In the genomic region with DNA sequence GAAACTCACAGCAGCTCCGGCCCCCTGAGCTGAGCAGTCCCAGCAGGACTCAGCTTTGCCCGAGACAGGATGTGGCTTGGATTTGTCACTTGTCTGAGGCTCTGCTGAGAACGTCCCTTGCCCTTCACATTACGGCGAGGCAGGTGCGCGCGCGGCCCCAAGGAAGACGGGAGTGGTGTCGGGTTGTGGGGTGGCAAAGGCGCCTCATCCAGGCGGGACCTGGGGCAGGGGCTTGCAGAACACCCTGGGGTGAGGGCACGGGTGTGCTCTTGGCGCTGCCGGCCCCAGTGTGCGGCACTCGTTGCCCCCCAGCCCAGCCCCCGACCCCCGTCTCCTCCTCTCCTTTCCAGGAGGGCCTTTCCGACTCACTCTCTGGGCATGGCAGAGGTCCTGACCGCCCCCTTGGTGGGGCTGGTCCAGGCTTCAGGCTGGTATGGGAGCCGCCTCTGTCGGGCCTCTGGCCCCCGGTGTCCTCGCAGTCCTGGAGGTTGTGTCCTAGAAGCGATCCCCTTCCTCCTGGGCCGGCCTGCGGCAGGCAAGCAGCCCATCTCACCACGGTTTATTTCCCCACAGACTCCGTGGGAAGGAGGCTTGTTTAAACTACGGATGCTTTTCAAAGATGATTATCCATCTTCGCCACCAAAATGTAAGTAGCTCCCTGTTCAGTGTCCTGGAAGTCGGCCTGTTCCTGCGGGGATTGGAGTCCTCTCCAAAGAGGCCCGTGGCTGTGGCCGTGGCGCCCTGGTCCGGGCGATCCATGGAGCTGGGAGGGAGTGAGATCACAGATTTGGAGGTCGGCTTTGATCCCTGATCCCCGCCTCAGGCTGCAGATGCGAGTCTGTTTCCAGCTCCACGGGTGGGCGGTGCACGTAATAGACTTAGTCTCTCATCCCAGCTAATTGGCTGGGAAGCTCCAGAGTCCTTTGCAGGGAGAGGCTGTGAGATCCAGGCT, we compare ENCODE assay signal across 19 cellular contexts. TPM values are rescaled to one million over a fixed set of nuclear protein-coding genes. Genes with fewer than 3 reads are reported as not detected.
DNase-seq lines count a peak whose midpoint lies in the region; ATAC-seq, FAIRE-seq and TF ChIP-seq lines count a peak whose summit lies in the region.
"Had no signal": no experiment of that assay in that cellular context is flagged by ENCODE, and none has a peak within 500 bp of the region (broad histone marks: within the 10 kb centered on the region; RNA-seq: fewer than 3 reads in every experiment).

No MANE protein-coding gene starts in this region.

- H3K4me1 Mint-ChIP-seq in activated CD4-positive, alpha-beta memory T cell treated with anti-CD3 and anti-CD28 coated beads, Interleukin-2, amount 10 ng/mL, durations not matched to agents 7 days and 5 days: peaks cover 27% of the 10 kb centered on the region

- POLR2A ChIA-PET in GM12878 (lab: Charles Lee): no interaction called here
- POLR2A ChIA-PET in activated CD4-positive, alpha-beta memory T cell treated with anti-CD3 and anti-CD28 coated beads, Interleukin-2, amount 10 ng/mL, durations not matched to agents 7 days and 5 days (lab: Charles Lee): no interaction called here

- H2AFZ ChIP-seq in GM12878 (ENCODE audit: control insufficient read depth, low read depth, low read length): no peak overlapping the region
- H2AFZ ChIP-seq in osteoblast (ENCODE audit: low read length): no peak overlapping the region
- H2AFZ ChIP-seq: GM23248 had no signal

- TF ChIP-seq RAD21 in GM12878 (IDR thresholded peaks at IDR 0.05; ENCODE audit: insufficient read depth, low read depth, low read length): no peak

- H3K27ac ChIP-seq in GM12878 (ENCODE audit: control insufficient read depth, insufficient read depth) (no peak overlapping the region), osteoblast (ENCODE audit: low read depth, low read length) (no peak overlapping the region)
- H3K27ac ChIP-seq: GM23248 had no signal

- TF ChIP-seq POLR2A in GM12878 (IDR thresholded peaks at IDR 0.05; ENCODE audit: low read depth, low read length): no peak

- peaks cover 70% of the 10 kb centered on the region for H3K36me3 Mint-ChIP-seq in activated CD4-positive, alpha-beta memory T cell treated with anti-CD3 and anti-CD28 coated beads, Interleukin-2, amount 10 ng/mL, durations not matched to agents 7 days and 5 days (ENCODE audit: low read depth)

- H3K4me3 Mint-ChIP-seq in activated CD4-positive, alpha-beta memory T cell treated with anti-CD3 and anti-CD28 coated beads, Interleukin-2, amount 10 ng/mL, durations not matched to agents 7 days and 5 days: no peak overlapping the region
- H3K4me3 Mint-ChIP-seq: CD14-positive monocyte; CD8-positive, alpha-beta T cell had no signal

- no peak overlapping the region for H3K27ac Mint-ChIP-seq in activated CD4-positive, alpha-beta memory T cell treated with anti-CD3 and anti-CD28 coated beads, Interleukin-2, amount 10 ng/mL, durations not matched to agents 7 days and 5 days
- H3K27ac Mint-ChIP-seq: CD8-positive, alpha-beta T cell had no signal

- H3K9ac ChIP-seq in GM12878 (ENCODE audit: control insufficient read depth, insufficient read depth, low read length): no peak overlapping the region
- H3K9ac ChIP-seq: GM23248 had no signal

- H3K9me3 Mint-ChIP-seq in activated CD4-positive, alpha-beta memory T cell treated with anti-CD3 and anti-CD28 coated beads, Interleukin-2, amount 10 ng/mL, durations not matched to agents 7 days and 5 days: no peaks in the 10 kb centered on the region
- H3K9me3 Mint-ChIP-seq: CD14-positive monocyte; CD8-positive, alpha-beta T cell had no signal

- CTCF ChIA-PET in GM12878 (lab: Yijun Ruan, JAX): no interaction called here
- CTCF ChIA-PET in activated CD4-positive, alpha-beta memory T cell treated with anti-CD3 and anti-CD28 coated beads, Interleukin-2, amount 10 ng/mL, durations not matched to agents 7 days and 5 days (lab: Charles Lee): no interaction called here

- no peak for FAIRE-seq in GM12878 (lab: Jason Lieb, UNC)
- FAIRE-seq: D721Med, G401.6, H54 had no signal

- in situ Hi-C loops in GM12878 (cut with MboI): no loop called here

- H3K4me1 ChIP-seq in GM12878 (ENCODE audit: control insufficient read depth, insufficient read depth, low read length) (peaks cover 7% of the 10 kb centered on the region), osteoblast (ENCODE audit: insufficient read depth, low read length) (peaks cover 23% of the 10 kb centered on the region)

- H3K4me2 ChIP-seq in GM12878 (ENCODE audit: control insufficient read depth, insufficient read depth) (no peak overlapping the region), osteoblast (ENCODE audit: insufficient read depth, low read length) (no peak overlapping the region)

- no peaks in the 10 kb centered on the region for H3K27me3 Mint-ChIP-seq in activated CD4-positive, alpha-beta memory T cell treated with anti-CD3 and anti-CD28 coated beads, Interleukin-2, amount 10 ng/mL, durations not matched to agents 7 days and 5 days

- SMC1A ChIA-PET in GM12878 (lab: Charles Lee; ENCODE audit: uncharacterized antibody, unreplicated experiment): no interaction called here

- BruUV-seq in GM12878 (replicated peaks; lab: Mats Ljungman, UMichigan): no TSS peak

- no peak overlapping the region for H3K4me3 ChIP-seq in GM12865 (ENCODE audit: low read depth, low read length)
- H3K4me3 ChIP-seq in GM12878: no peak overlapping the region
- H3K4me3 ChIP-seq in osteoblast (ENCODE audit: insufficient read depth, low read length): no peak overlapping the region
- H3K4me3 ChIP-seq: GM23248 had no signal

- DNase-seq in 8988T (peak; percentile 5), GM12865 (ENCODE audit: low read depth) (peak; percentile 0), GM12878 (ENCODE audit: low read depth, low spot score) (no peak), osteoblast (ENCODE audit: insufficient read length, low spot score, missing footprints) (peak; percentile 74), NCI-H187 (lab: John Stamatoyannopoulos, UW) (no peak)
- no peak for DNase-seq in activated CD4-positive, alpha-beta memory T cell treated with anti-CD3 and anti-CD28 coated beads, Interleukin-2, amount 10 ng/mL, durations not matched to agents 7 days and 5 days
- DNase-seq: COR-L47, DMS153, DMS79 treated with DMSO at 0.1 percent for 48 hours, EL, GM23248, IMR-90 had no signal

- H3K36me3 ChIP-seq in GM12878 (ENCODE audit: control insufficient read depth in 2 of 2, insufficient read depth in 2 of 2, low read length in 1 of 2): peaks cover 40 to 62% of the 10 kb centered on the region in 2 experiments
- H3K36me3 ChIP-seq in osteoblast (ENCODE audit: insufficient read depth, low read length): peaks cover 59% of the 10 kb centered on the region

- TF ChIP-seq CTCF in GM12865 (IDR thresholded peaks at IDR 0.05; ENCODE audit: insufficient read depth, low read depth, low read length, missing control alignments) (no peak), GM12878 (IDR thresholded peaks at IDR 0.05 in 2 of 3, conservative IDR thresholded peaks at IDR 0.05 in 1 of 3; ENCODE audit: control insufficient read depth in 2 of 3, extremely low read depth in 1 of 3, insufficient read depth in 1 of 3, low read depth in 3 of 3, low read length in 3 of 3) (no peak), osteoblast (IDR thresholded peaks at IDR 0.05; ENCODE audit: extremely low read depth, low read depth, low read length) (no peak)

- no peak for ATAC-seq in GM12878
- ATAC-seq in HG02970 (IDR thresholded peaks at IDR 0.05; ENCODE audit: low FRiP score, unreplicated experiment): no peak
- ATAC-seq: CD8-positive, alpha-beta T cell had no signal

- intact Hi-C loops in GM12878 (cut with micrococcal nuclease; ENCODE audit: unreplicated experiment): no loop called here

- no peaks in the 10 kb centered on the region for H3K9me3 ChIP-seq in GM12878 (replicated peaks; ENCODE audit: control insufficient read depth, insufficient read depth, low read length)
- no peaks in the 10 kb centered on the region for H3K9me3 ChIP-seq in osteoblast (ENCODE audit: low read depth, low read length)

- peaks cover 46% of the 10 kb centered on the region for H3K79me2 ChIP-seq in GM12878 (ENCODE audit: control insufficient read depth, insufficient read depth, low read length)
- H3K79me2 ChIP-seq in osteoblast (ENCODE audit: insufficient read depth, low read length): peaks cover 98% of the 10 kb centered on the region

- RAD21 ChIA-PET in GM12878 (lab: Charles Lee; ENCODE audit: unreplicated experiment): no interaction called here

- WGBS in GM12878 (ENCODE audit: insufficient coverage, insufficient replicate concordance, low lambda C conversion rate, missing lambda C conversion rate): 88% methylated on average over 38 of the region's 46 CpGs

- TF ChIP-seq EP300 in GM12878 (IDR thresholded peaks at IDR 0.05; ENCODE audit: borderline replicate concordance in 1 of 2, control insufficient read depth in 1 of 2, low read depth in 2 of 2, low read length in 2 of 2): no peak

- H3K27me3 ChIP-seq in GM12878 (replicated peaks in 1 of 2; ENCODE audit: control insufficient read depth in 2 of 2, insufficient read depth in 2 of 2, low read length in 1 of 2): no peaks in the 10 kb centered on the region
- no peaks in the 10 kb centered on the region for H3K27me3 ChIP-seq in osteoblast (ENCODE audit: insufficient read depth, low read length)

- H4K20me1 ChIP-seq in GM12878 (ENCODE audit: control insufficient read depth, insufficient read depth) (peaks cover 36% of the 10 kb centered on the region), osteoblast (ENCODE audit: insufficient read depth, low read length) (peaks cover 84% of the 10 kb centered on the region)

RNA-seq across cellular contexts. Expression of a gene that starts 5.9 kb away (rescaled TPM):
- 139 and 148 TPM in 2 replicates for total RNA-seq in GM12878 (2013; cell fraction: nucleolus; rRNA removed)
- total RNA-seq in GM12878 (2014; rRNA removed) (65.2 and 69.3 TPM in 2 replicates), GM12878 (2014; rRNA removed; fragmentation: Illumina TruSeq; extraction: Trizol) (92.2 and 104 TPM in 2 replicates), GM12878 (2021) (180 and 210 TPM in 2 replicates), osteoblast (37.1 and 49.2 TPM in 2 replicates)
- 82.4 TPM for polyA plus RNA-seq in GM12878 (2011; ENCODE audit: low read depth)
- polyA plus RNA-seq in GM12878 (2011; rRNA removed) (181 and 188 TPM in 2 replicates), GM12878 (2014; fragmentation: Illumina TruSeq; extraction: Trizol) (243 and 265 TPM in 2 replicates), GM12878 (2014; fragmentation: Nextera tagmentation; extraction: Ambion mirVana) (10 to 100 TPM; 47.5 to 51.5 TPM), GM12878 (2014; rRNA removed) (203 and 205 TPM in 2 replicates), GM12878 (2016; fragmentation: Nextera tagmentation; extraction: Ambion mirVana) (100 to 1,000 TPM; 200 to 204 TPM)
- polyA plus RNA-seq in GM12878 (2011; cell fraction: cytosol; rRNA removed): 110 and 129 TPM in 2 replicates
- 167 and 229 TPM in 2 replicates for polyA plus RNA-seq in GM12878 (2011; cell fraction: nucleus; rRNA removed)
- polyA plus RNA-seq in GM12878 (2012): 115 and 125 TPM in 2 replicates
- 94.4 and 94.6 TPM in 2 replicates for polyA minus RNA-seq in GM12878 (2011; rRNA and poly(A)+ RNA removed)
- 48.2 and 58.6 TPM in 2 replicates for polyA minus RNA-seq in GM12878 (2011; cell fraction: cytosol; rRNA and poly(A)+ RNA removed)
- polyA minus RNA-seq in GM12878 (2011; cell fraction: nucleus; rRNA and poly(A)+ RNA removed): 56.3 and 111 TPM in 2 replicates
- total RNA-seq in activated CD4-positive, alpha-beta memory T cell treated with anti-CD3 and anti-CD28 coated beads, Interleukin-2, amount 10 ng/mL, durations not matched to agents 7 days and 5 days: 100 to 1,000 TPM; 198 to 199 TPM

RNA-seq across cellular contexts. Expression of a gene that starts 18.1 kb away (rescaled TPM):
- 0.37 and 0.44 TPM in 2 replicates for total RNA-seq in GM12878 (2013; cell fraction: nucleolus; rRNA removed)
- total RNA-seq in GM12878 (2014; rRNA removed): 0.17 TPM in 1 of 2 replicates, not detected in the other
- not detected in 2 replicates for total RNA-seq in GM12878 (2014; rRNA removed; fragmentation: Illumina TruSeq; extraction: Trizol)
- 0.56 and 0.58 TPM in 2 replicates for total RNA-seq in GM12878 (2021)
- 0.35 TPM for polyA plus RNA-seq in GM12878 (2011; ENCODE audit: low read depth)
- 0.03 and 0.16 TPM in 2 replicates for polyA plus RNA-seq in GM12878 (2011; rRNA removed)
- 0.03 and 0.15 TPM in 2 replicates for polyA plus RNA-seq in GM12878 (2011; cell fraction: cytosol; rRNA removed)
- polyA plus RNA-seq in GM12878 (2011; cell fraction: nucleus; rRNA removed): 0.99 and 1.3 TPM in 2 replicates
- polyA plus RNA-seq in GM12878 (2012): 0.70 and 1.6 TPM in 2 replicates
- 0.03 TPM in 1 of 2 replicates, not detected in the other for polyA plus RNA-seq in GM12878 (2014; fragmentation: Illumina TruSeq; extraction: Trizol)
- polyA plus RNA-seq in GM12878 (2014; fragmentation: Nextera tagmentation; extraction: Ambion mirVana): not detected
- 0.56 TPM in 2 replicates for polyA plus RNA-seq in GM12878 (2014; rRNA removed)
- under 1 TPM; 0.14 to 0.31 TPM for polyA plus RNA-seq in GM12878 (2016; fragmentation: Nextera tagmentation; extraction: Ambion mirVana)
- polyA minus RNA-seq in GM12878 (2011; rRNA and poly(A)+ RNA removed): not detected in 2 replicates
- not detected in 2 replicates for polyA minus RNA-seq in GM12878 (2011; cell fraction: cytosol; rRNA and poly(A)+ RNA removed)
- polyA minus RNA-seq in GM12878 (2011; cell fraction: nucleus; rRNA and poly(A)+ RNA removed): 0.19 and 0.48 TPM in 2 replicates
- total RNA-seq in osteoblast: under 0.01 and 0.29 TPM in 2 replicates
- total RNA-seq in activated CD4-positive, alpha-beta memory T cell treated with anti-CD3 and anti-CD28 coated beads, Interleukin-2, amount 10 ng/mL, durations not matched to agents 7 days and 5 days: 1 to 10 TPM; 3.4 to 3.9 TPM
- polyA plus RNA-seq: CD14-positive monocyte had no signal

RNA-seq across cellular contexts. Expression of a gene that starts 36.3 kb away (rescaled TPM):
- 6.0 and 6.3 TPM in 2 replicates for total RNA-seq in GM12878 (2013; cell fraction: nucleolus; rRNA removed)
- total RNA-seq in GM12878 (2014; rRNA removed) (72.7 and 73.7 TPM in 2 replicates), GM12878 (2014; rRNA removed; fragmentation: Illumina TruSeq; extraction: Trizol) (20.9 and 23.4 TPM in 2 replicates), GM12878 (2021) (66.1 and 67.6 TPM in 2 replicates), osteoblast (53.6 and 57.8 TPM in 2 replicates)
- polyA plus RNA-seq in GM12878 (2011; ENCODE audit: low read depth): 7.7 TPM
- polyA plus RNA-seq in GM12878 (2011; rRNA removed) (12.3 and 26.2 TPM in 2 replicates), GM12878 (2014; fragmentation: Illumina TruSeq; extraction: Trizol) (0.81 and 9.9 TPM in 2 replicates), GM12878 (2014; fragmentation: Nextera tagmentation; extraction: Ambion mirVana) (10 to 100 TPM in 1 of 2 experiments, 1 to 10 TPM in 1; 3.4 to 11.2 TPM), GM12878 (2014; rRNA removed) (72.2 and 86.1 TPM in 2 replicates), GM12878 (2016; fragmentation: Nextera tagmentation; extraction: Ambion mirVana) (100 to 1,000 TPM; 101 to 108 TPM)
- polyA plus RNA-seq in GM12878 (2011; cell fraction: cytosol; rRNA removed): 37.2 and 58.2 TPM in 2 replicates
- polyA plus RNA-seq in GM12878 (2011; cell fraction: nucleus; rRNA removed): 25.4 and 32.3 TPM in 2 replicates
- polyA plus RNA-seq in GM12878 (2012): 36.1 and 41.1 TPM in 2 replicates
- polyA minus RNA-seq in GM12878 (2011; rRNA and poly(A)+ RNA removed): 5.3 and 22.8 TPM in 2 replicates
- 16.0 and 19.3 TPM in 2 replicates for polyA minus RNA-seq in GM12878 (2011; cell fraction: cytosol; rRNA and poly(A)+ RNA removed)
- 6.5 and 9.8 TPM in 2 replicates for polyA minus RNA-seq in GM12878 (2011; cell fraction: nucleus; rRNA and poly(A)+ RNA removed)
- total RNA-seq in activated CD4-positive, alpha-beta memory T cell treated with anti-CD3 and anti-CD28 coated beads, Interleukin-2, amount 10 ng/mL, durations not matched to agents 7 days and 5 days: 10 to 100 TPM; 40.6 to 46.0 TPM

RNA-seq across cellular contexts. Expression of a gene that starts 36.4 kb away (rescaled TPM):
- total RNA-seq in GM12878 (2013; cell fraction: nucleolus; rRNA removed): 14.1 and 16.1 TPM in 2 replicates
- 19.8 and 21.9 TPM in 2 replicates for total RNA-seq in GM12878 (2014; rRNA removed)
- 10.7 TPM in 2 replicates for total RNA-seq in GM12878 (2014; rRNA removed; fragmentation: Illumina TruSeq; extraction: Trizol)
- total RNA-seq in GM12878 (2021): 23.6 and 25.3 TPM in 2 replicates
- 8.7 TPM for polyA plus RNA-seq in GM12878 (2011; ENCODE audit: low read depth)
- 9.5 and 19.9 TPM in 2 replicates for polyA plus RNA-seq in GM12878 (2011; rRNA removed)
- 27.0 and 37.0 TPM in 2 replicates for polyA plus RNA-seq in GM12878 (2011; cell fraction: cytosol; rRNA removed)
- polyA plus RNA-seq in GM12878 (2011; cell fraction: nucleus; rRNA removed): 63.8 and 81.0 TPM in 2 replicates
- polyA plus RNA-seq in GM12878 (2012): 21.9 and 23.7 TPM in 2 replicates
- polyA plus RNA-seq in GM12878 (2014; fragmentation: Illumina TruSeq; extraction: Trizol): 2.5 and 7.9 TPM in 2 replicates
- 1 to 10 TPM in 1 of 2 experiments, under 1 TPM in 1; 0.80 to 2.4 TPM for polyA plus RNA-seq in GM12878 (2014; fragmentation: Nextera tagmentation; extraction: Ambion mirVana)
- polyA plus RNA-seq in GM12878 (2014; rRNA removed): 29.9 and 36.9 TPM in 2 replicates
- 10 to 100 TPM; 25.9 to 32.6 TPM for polyA plus RNA-seq in GM12878 (2016; fragmentation: Nextera tagmentation; extraction: Ambion mirVana)
- polyA minus RNA-seq in GM12878 (2011; rRNA and poly(A)+ RNA removed): 7.9 and 8.0 TPM in 2 replicates
- 7.3 and 8.2 TPM in 2 replicates for polyA minus RNA-seq in GM12878 (2011; cell fraction: cytosol; rRNA and poly(A)+ RNA removed)
- polyA minus RNA-seq in GM12878 (2011; cell fraction: nucleus; rRNA and poly(A)+ RNA removed): 6.5 and 16.5 TPM in 2 replicates
- 67.8 and 69.1 TPM in 2 replicates for total RNA-seq in osteoblast
- 10 to 100 TPM; 32.5 to 33.4 TPM for total RNA-seq in activated CD4-positive, alpha-beta memory T cell treated with anti-CD3 and anti-CD28 coated beads, Interleukin-2, amount 10 ng/mL, durations not matched to agents 7 days and 5 days

RNA-seq across cellular contexts. Expression of a gene that starts 59.5 kb away (rescaled TPM):
- total RNA-seq in GM12878 (2013; cell fraction: nucleolus; rRNA removed): not detected in 2 replicates
- total RNA-seq in GM12878 (2014; rRNA removed): not detected in 2 replicates
- not detected in 2 replicates for total RNA-seq in GM12878 (2014; rRNA removed; fragmentation: Illumina TruSeq; extraction: Trizol)
- total RNA-seq in GM12878 (2021): not detected in 2 replicates
- polyA plus RNA-seq in GM12878 (2011; ENCODE audit: low read depth): not detected
- not detected in 2 replicates for polyA plus RNA-seq in GM12878 (2011; rRNA removed)
- polyA plus RNA-seq in GM12878 (2011; cell fraction: cytosol; rRNA removed): not detected in 2 replicates
- polyA plus RNA-seq in GM12878 (2011; cell fraction: nucleus; rRNA removed): not detected in 2 replicates
- polyA plus RNA-seq in GM12878 (2012): not detected in 2 replicates
- polyA plus RNA-seq in GM12878 (2014; fragmentation: Illumina TruSeq; extraction: Trizol): not detected in 2 replicates
- not detected for polyA plus RNA-seq in GM12878 (2014; fragmentation: Nextera tagmentation; extraction: Ambion mirVana)
- polyA plus RNA-seq in GM12878 (2014; rRNA removed): not detected in 2 replicates
- not detected for polyA plus RNA-seq in GM12878 (2016; fragmentation: Nextera tagmentation; extraction: Ambion mirVana)
- polyA minus RNA-seq in GM12878 (2011; rRNA and poly(A)+ RNA removed): not detected in 2 replicates
- polyA minus RNA-seq in GM12878 (2011; cell fraction: cytosol; rRNA and poly(A)+ RNA removed): not detected in 2 replicates
- polyA minus RNA-seq in GM12878 (2011; cell fraction: nucleus; rRNA and poly(A)+ RNA removed): not detected in 2 replicates
- not detected in 2 replicates for total RNA-seq in osteoblast
- total RNA-seq in activated CD4-positive, alpha-beta memory T cell treated with anti-CD3 and anti-CD28 coated beads, Interleukin-2, amount 10 ng/mL, durations not matched to agents 7 days and 5 days: not detected
- total RNA-seq: CD8-positive, alpha-beta T cell; GM23248; IMR-90 had no signal
- polyA plus RNA-seq: BJ, CD14-positive monocyte, GM23248, IMR-90 had no signal

Comparison
In these comparisons a context has a peak if more than half of its experiments do, and no peak if none do; other contexts are left out.
1. DNase-seq: peak in 8988T (single experiment), GM12865 (single experiment) and osteoblast (single experiment); none in GM12878 (single experiment), activated CD4-positive, alpha-beta memory T cell treated with anti-CD3 and anti-CD28 coated beads, Interleukin-2, amount 10 ng/mL, durations not matched to agents 7 days and 5 days (single experiment) and NCI-H187 (0 of 2).